10 cellular contexts compared by ENCODE assay signal in genomic region chr5:60248900-60249299, GRCh38.
DNase-seq lines count a peak whose midpoint lies in the region; ATAC-seq, FAIRE-seq and TF ChIP-seq lines count a peak whose summit lies in the region.
"Had no signal": no experiment of that assay in that cellular context is flagged by ENCODE, and none has a peak within 500 bp of the region (broad histone marks: within the 10 kb centered on the region; RNA-seq: fewer than 3 reads in every experiment).

No MANE protein-coding gene starts in this region.

- TF ChIP-seq CTCF in left lung (IDR thresholded peaks at IDR 0.05) (no peak), D721Med (IDR thresholded peaks at IDR 0.05; ENCODE audit: insufficient read depth, missing control alignments) (no peak)

- H3K36me3 Mint-ChIP-seq in activated T-cell treated with anti-CD3 and anti-CD28 coated beads, Interleukin-2, amount 50 U/mL, for 4 hours (ENCODE audit: insufficient read depth), result no peaks in the 10 kb centered on the region
- H3K36me3 Mint-ChIP-seq: activated naive CD8-positive, alpha-beta T cell had no signal

- no peaks in the 10 kb centered on the region for H3K4me1 Mint-ChIP-seq in activated T-cell treated with anti-CD3 and anti-CD28 coated beads, Interleukin-2, amount 50 U/mL, for 4 hours (ENCODE audit: low read depth)

- no peak overlapping the region for H2BK120ac ChIP-seq in mesendoderm (ENCODE audit: low read depth, low read length)

- no peak overlapping the region for H3K4ac ChIP-seq in mesendoderm (ENCODE audit: low read depth, low read length)

- no peak overlapping the region for H3K9ac ChIP-seq in mesendoderm (ENCODE audit: low read length)

- H3K79me2 ChIP-seq in mesendoderm (ENCODE audit: control insufficient read depth, insufficient read depth, low read length), result no peaks in the 10 kb centered on the region

- intact Hi-C loops in left lung (cut with DNase I), result no loop called here

- H2AK5ac ChIP-seq in mesendoderm (ENCODE audit: low read length), result no peak overlapping the region

- FAIRE-seq in D721Med (lab: Jason Lieb, UNC), result no peak

- H3K4me2 ChIP-seq in mesendoderm (ENCODE audit: low read length), result no peak overlapping the region

- H3K27me3 Mint-ChIP-seq in activated T-cell treated with anti-CD3 and anti-CD28 coated beads, Interleukin-2, amount 50 U/mL, for 4 hours (ENCODE audit: low read depth), result no peaks in the 10 kb centered on the region
- H3K27me3 Mint-ChIP-seq: activated naive CD8-positive, alpha-beta T cell had no signal

- peak overlapping the region in 1 of 2 donors; percentile 77 for H3K27ac ChIP-seq in left lung
- no peak overlapping the region for H3K27ac ChIP-seq in mesendoderm (ENCODE audit: low read depth, low read length)
- H3K27ac ChIP-seq: skin epidermis had no signal

- H3K4me1 ChIP-seq in left lung, result peaks cover 0 to 27% of the 10 kb centered on the region in 2 donors
- H3K4me1 ChIP-seq in mesendoderm (ENCODE audit: control insufficient read depth, low read depth, low read length), result no peaks in the 10 kb centered on the region

- no peak overlapping the region for H2BK15ac ChIP-seq in mesendoderm (replicated peaks; ENCODE audit: low read depth)

- ATAC-seq in GM18861 (IDR thresholded peaks at IDR 0.05; ENCODE audit: unreplicated experiment), result peak; percentile 95
- peak; percentile 94 for ATAC-seq in HG02623 (IDR thresholded peaks at IDR 0.05; ENCODE audit: unreplicated experiment)
- ATAC-seq in left lung, result peak; percentile 59
- ATAC-seq in activated T-cell treated with anti-CD3 and anti-CD28 coated beads, Interleukin-2, amount 50 U/mL, for 4 hours, result no peak

- H3K23ac ChIP-seq in mesendoderm (ENCODE audit: low read length), result no peak overlapping the region

- H3K9me3 Mint-ChIP-seq in activated T-cell treated with anti-CD3 and anti-CD28 coated beads, Interleukin-2, amount 50 U/mL, for 4 hours, result peaks cover 9% of the 10 kb centered on the region

- H3K18ac ChIP-seq in mesendoderm (ENCODE audit: low read length), result no peak overlapping the region

- H3K79me1 ChIP-seq in mesendoderm (ENCODE audit: low read length), result no peaks in the 10 kb centered on the region

- WGBS in mesendoderm (ENCODE audit: extremely low coverage, insufficient coverage, low lambda C conversion rate), result no CpG with 5 or more reads among the region's 1 CpG

- H3K36me3 ChIP-seq in left lung (no peaks in the 10 kb centered on the region), mesendoderm (ENCODE audit: control insufficient read depth, insufficient read depth, low read length) (no peaks in the 10 kb centered on the region)

- DNase-seq in KG1 (lab: John Stamatoyannopoulos, UW), result peak; percentile 78
- DNase-seq in left lung, result peak in 1 of 2 donors; percentile 44
- DNase-seq in activated T-cell treated with anti-CD3 and anti-CD28 coated beads, Interleukin-2, amount 50 U/mL, for 4 hours, result no peak
- DNase-seq in stimulated activated CD4-positive, alpha-beta T cell treated with anti-CD3 and anti-CD28 coated beads, Interleukin-4, amount 100 ng/mL, for 4 hours, result no peak
- no peak for DNase-seq in mesendoderm
- no peak for DNase-seq in D721Med (ENCODE audit: insufficient read length, low spot score)

- no peak overlapping the region for H3K4me3 ChIP-seq in left lung
- H3K4me3 ChIP-seq in mesendoderm (ENCODE audit: low read length), result no peak overlapping the region
- H3K4me3 ChIP-seq: skin epidermis had no signal

- no peak overlapping the region for H4K8ac ChIP-seq in mesendoderm (ENCODE audit: low read depth, low read length)

- no peak overlapping the region for H2BK5ac ChIP-seq in mesendoderm (ENCODE audit: low read length)

- no peaks in the 10 kb centered on the region for H3K9me3 ChIP-seq in left lung

- H3K56ac ChIP-seq in mesendoderm (ENCODE audit: low read length), result no peak overlapping the region

- H3K4me3 Mint-ChIP-seq in activated T-cell treated with anti-CD3 and anti-CD28 coated beads, Interleukin-2, amount 50 U/mL, for 4 hours, result no peak overlapping the region
- H3K4me3 Mint-ChIP-seq: activated naive CD8-positive, alpha-beta T cell had no signal

- no peaks in the 10 kb centered on the region for H3K27me3 ChIP-seq in left lung
- H3K27me3 ChIP-seq in mesendoderm (ENCODE audit: insufficient read depth, low read length, poor library complexity), result no peaks in the 10 kb centered on the region

- H4K5ac ChIP-seq in mesendoderm (ENCODE audit: low read length), result no peak overlapping the region

Comparison
In these comparisons a context has a peak if more than half of its experiments do, and no peak if none do; other contexts are left out.
1. ATAC-seq: peak in GM18861 (single experiment), HG02623 (single experiment) and left lung (single experiment); none in activated T-cell treated with anti-CD3 and anti-CD28 coated beads, Interleukin-2, amount 50 U/mL, for 4 hours (0 of 2).